Comparison of ENCODE assay signal across 8 cellular contexts in the genomic region with DNA sequence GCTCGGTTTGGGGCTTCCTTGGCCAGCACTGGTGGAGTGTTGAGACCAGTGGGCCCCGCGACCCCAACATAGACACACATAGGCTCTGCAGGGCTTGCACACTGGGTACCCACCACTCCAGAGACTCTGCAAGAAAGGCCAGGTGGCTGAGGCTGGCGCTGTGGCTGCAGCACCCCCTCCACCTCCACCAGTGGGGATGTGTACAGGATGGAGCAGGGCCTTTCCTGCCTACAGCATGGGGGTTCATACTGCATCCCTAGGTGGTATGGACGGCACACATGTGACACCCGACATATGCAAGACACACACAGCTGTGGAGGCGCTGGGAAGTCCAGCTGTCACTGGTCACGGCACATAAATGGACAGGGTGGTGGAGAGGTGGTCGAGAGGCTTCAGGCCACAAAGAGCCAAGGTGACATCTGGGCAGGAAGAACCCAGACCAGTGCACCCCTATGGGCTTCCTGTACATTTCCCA. TPM values are rescaled to one million over a fixed set of nuclear protein-coding genes. Genes with fewer than 3 reads are reported as not detected.
DNase-seq lines count a peak whose midpoint lies in the region; ATAC-seq, FAIRE-seq and TF ChIP-seq lines count a peak whose summit lies in the region.

No MANE protein-coding gene starts in this region.

- H2AK5ac ChIP-seq in mesenchymal stem cell (ENCODE audit: low read length, severe bottlenecking), result no peak overlapping the region

- H3K79me2 ChIP-seq in K562 (ENCODE audit: control insufficient read depth, insufficient read depth, low read length), result peaks cover 52% of the 10 kb centered on the region

- H4K20me1 ChIP-seq in K562 (replicated peaks; ENCODE audit: control insufficient read depth, insufficient read depth, low read length), result no peaks in the 10 kb centered on the region

- peak overlapping the region in 1 of 2 experiments; percentile 26 for H3K23ac ChIP-seq in mesenchymal stem cell (ENCODE audit: low read length in 2 of 2)

- H3K9ac ChIP-seq in K562 (ENCODE audit: insufficient read depth in 1 of 2, low read depth in 2 of 2, low read length in 2 of 2) (peak overlapping the region; percentile 42 to 89; a peak in 3 of 4 replicates), mesenchymal stem cell (ENCODE audit: low read length) (peak overlapping the region; percentile 76)

- no peak overlapping the region for H3K14ac ChIP-seq in mesenchymal stem cell (ENCODE audit: low read length in 2 of 2)

- peaks cover 18 to 77% of the 10 kb centered on the region in 2 experiments for H3K4me1 ChIP-seq in K562 (replicated peaks in 1 of 2; ENCODE audit: control insufficient read depth in 2 of 2, insufficient read depth in 2 of 2, low read length in 2 of 2)
- peaks cover 53% of the 10 kb centered on the region for H3K4me1 ChIP-seq in mesenchymal stem cell (ENCODE audit: control insufficient read depth, insufficient read depth, low read depth, low read length)
- peaks cover 39 to 55% (median 49%) of the 10 kb centered on the region in 4 donors for H3K4me1 ChIP-seq in transverse colon

- peaks cover 42% of the 10 kb centered on the region for H3K4me1 Mint-ChIP-seq in activated CD4-positive, alpha-beta T cell treated with anti-CD3 and anti-CD28 coated beads, Interleukin-2, amount 10 ng/mL, durations not matched to agents 7 days and 5 days

- H3K4me2 ChIP-seq in K562 (ENCODE audit: insufficient read depth, low read length) (peak overlapping the region; percentile 77), mesenchymal stem cell (ENCODE audit: low read length, poor library complexity, severe bottlenecking) (peak overlapping the region; percentile 85)

- no peak overlapping the region for H2BK120ac ChIP-seq in mesenchymal stem cell (ENCODE audit: low read depth, low read length)

- H2BK12ac ChIP-seq in mesenchymal stem cell (ENCODE audit: low read length in 2 of 2), result no peak overlapping the region

- no peak overlapping the region for H3K18ac ChIP-seq in mesenchymal stem cell (ENCODE audit: low read depth in 1 of 2, low read length in 2 of 2)

- 41% methylated on average over 9 of the region's 9 CpGs for WGBS in K562 (ENCODE audit: insufficient coverage, low coverage, missing lambda C conversion rate)
- WGBS in mesenchymal stem cell, result 92% methylated on average over 9 of the region's 9 CpGs
- WGBS in transverse colon (ENCODE audit: low coverage in 1 of 2), 2 donors, result 63% methylated on average over 9 of the region's 9 CpGs; no CpG with 5 or more reads in 1 of the 2 donors

- no peak for DNase-seq in activated CD4-positive, alpha-beta T cell treated with anti-CD3 and anti-CD28 coated beads, Interleukin-2, amount 10 ng/mL, durations not matched to agents 7 days and 5 days
- no peak for DNase-seq in activated CD4-positive, alpha-beta T cell treated with anti-CD3 and anti-CD28 coated beads, Interleukin-2, amount 50 U/mL, for 4 hours
- no peak for DNase-seq in K562 (ENCODE audit: extremely low read depth in 1 of 4, low spot score in 3 of 4)
- no peak for DNase-seq in mesenchymal stem cell
- no peak for DNase-seq in transverse colon
- DNase-seq in SKM-1 (lab: John Stamatoyannopoulos, UW; ENCODE audit: unreplicated experiment), result no peak

- TF ChIP-seq RAD21 in K562 (CRISPR knock-in tag; conservative IDR thresholded peaks at IDR 0.05 in 1 of 2, IDR thresholded peaks at IDR 0.05 in 1 of 2), result no peak

- no peak for FAIRE-seq in K562 (lab: Jason Lieb, UNC)

- H3K27ac ChIP-seq in K562 (ENCODE audit: extremely low read depth, low read depth, low read length), result no peak overlapping the region; the same call in 2 of the 3 replicates
- no peak overlapping the region for H3K27ac ChIP-seq in mesenchymal stem cell (ENCODE audit: low read length, poor library complexity, severe bottlenecking)
- peak overlapping the region; percentile 78 to 90 (median 88) for H3K27ac ChIP-seq in transverse colon

- H3K4ac ChIP-seq in mesenchymal stem cell (ENCODE audit: low read depth in 1 of 2, low read length in 2 of 2), result peak overlapping the region in 1 of 2 experiments; percentile 27

- H3K9me3 ChIP-seq in K562 (replicated peaks; ENCODE audit: control insufficient read depth, insufficient read depth, low read depth, low read length) (no peaks in the 10 kb centered on the region), mesenchymal stem cell (ENCODE audit: control insufficient read depth, low read length) (no peaks in the 10 kb centered on the region), transverse colon (no peaks in the 10 kb centered on the region)

- H2BK5ac ChIP-seq in mesenchymal stem cell (ENCODE audit: low read depth, low read length, poor library complexity, severe bottlenecking), result no peak overlapping the region

- no peak overlapping the region for H4K8ac ChIP-seq in mesenchymal stem cell (ENCODE audit: low read length)

- H3K36me3 Mint-ChIP-seq in activated CD4-positive, alpha-beta T cell treated with anti-CD3 and anti-CD28 coated beads, Interleukin-2, amount 10 ng/mL, durations not matched to agents 7 days and 5 days (ENCODE audit: low read depth), result peaks cover 26% of the 10 kb centered on the region

- H2BK15ac ChIP-seq in mesenchymal stem cell (ENCODE audit: low read depth, poor library complexity, severe bottlenecking), result no peak overlapping the region

- ATAC-seq in K562 (no peak), GM19463 (IDR thresholded peaks at IDR 0.05; ENCODE audit: unreplicated experiment) (no peak), GM18909 (IDR thresholded peaks at IDR 0.05; ENCODE audit: poor library complexity, unreplicated experiment) (no peak)

- no peak overlapping the region for H4K91ac ChIP-seq in mesenchymal stem cell (ENCODE audit: low read length)

- intact Hi-C loops in K562 (cut with micrococcal nuclease) (loop anchor here (10.0 kb wide), 1 partner anchor 55 kb away; no protein-coding TSS in a partner anchor), transverse colon (cut with DNase I; ENCODE audit: low total_unique reads) (no loop called here)

- no peaks in the 10 kb centered on the region for H3K9me3 Mint-ChIP-seq in activated CD4-positive, alpha-beta T cell treated with anti-CD3 and anti-CD28 coated beads, Interleukin-2, amount 10 ng/mL, durations not matched to agents 7 days and 5 days

- H3K79me1 ChIP-seq in mesenchymal stem cell (replicated peaks; ENCODE audit: low read length, poor library complexity, severe bottlenecking), result peaks cover 46% of the 10 kb centered on the region

- peak overlapping the region; percentile 72 for H3K27ac Mint-ChIP-seq in activated CD4-positive, alpha-beta T cell treated with anti-CD3 and anti-CD28 coated beads, Interleukin-2, amount 10 ng/mL, durations not matched to agents 7 days and 5 days

- CTCF ChIA-PET in activated CD4-positive, alpha-beta T cell treated with anti-CD3 and anti-CD28 coated beads, Interleukin-2, amount 10 ng/mL, durations not matched to agents 7 days and 5 days (lab: Charles Lee), result interaction anchor here (1.1 to 1.5 kb wide), 5 partner anchors 15 to 33 kb away, joined by 3 to 11 read pairs (median 4); a partner anchor contains a TSS
- CTCF ChIA-PET in K562 (lab: Yijun Ruan, JAX; ENCODE audit: low intra/inter-chr PET ratio), result no interaction called here

- TF ChIP-seq POLR2A in K562 (conservative IDR thresholded peaks at IDR 0.05) (no peak), transverse colon (IDR thresholded peaks at IDR 0.05) (no peak)

- H3K4me3 ChIP-seq in K562, result peak overlapping the region; percentile 58
- peak overlapping the region in 1 of 2 experiments; percentile 86 for H3K4me3 ChIP-seq in mesenchymal stem cell (ENCODE audit: insufficient read depth in 1 of 2, low read depth in 1 of 2, low read length in 2 of 2)
- peak overlapping the region; percentile 66 to 82 (median 74) for H3K4me3 ChIP-seq in transverse colon

- no peaks in the 10 kb centered on the region for H3K9me1 ChIP-seq in K562 (ENCODE audit: control insufficient read depth, insufficient read depth, low read length)

- TSS peak; percentile 33 for BruUV-seq in K562 (replicated peaks; lab: Mats Ljungman, UMichigan)

- in situ Hi-C loops in K562 (cut with MboI), result no loop called here
- in situ Hi-C loops in transverse colon (cut with MboI; ENCODE audit: low pct_ligation_motif_present in 1 of 4, low pct_unique_long_range_greater_than_20kb in 1 of 4, low sequenced_read_pairs in 3 of 4), result no loop called here

- no peaks in the 10 kb centered on the region for H3K27me3 ChIP-seq in K562 (ENCODE audit: control insufficient read depth in 2 of 2, insufficient read depth in 2 of 2, low read length in 2 of 2)
- H3K27me3 ChIP-seq in mesenchymal stem cell (ENCODE audit: control insufficient read depth in 1 of 2, insufficient read depth in 1 of 2, low read length in 2 of 2), result no peaks in the 10 kb centered on the region
- no peaks in the 10 kb centered on the region for H3K27me3 ChIP-seq in transverse colon

- H2AFZ ChIP-seq in K562 (ENCODE audit: low read depth, low read length) (no peak overlapping the region), mesenchymal stem cell (ENCODE audit: low read depth, low read length) (no peak overlapping the region)

- no peak for TF ChIP-seq EP300 in K562 (IDR thresholded peaks at IDR 0.05; ENCODE audit: low read length)
- no peak for TF ChIP-seq EP300 in transverse colon (IDR thresholded peaks at IDR 0.05; ENCODE audit: low read depth)

- H3K36me3 ChIP-seq in K562 (ENCODE audit: control insufficient read depth, insufficient read depth, low read length) (peaks cover 8% of the 10 kb centered on the region; the same call in 2 of the 3 replicates), mesenchymal stem cell (ENCODE audit: control insufficient read depth in 1 of 2, insufficient read depth in 2 of 2, low read depth in 1 of 2, low read length in 2 of 2) (peaks cover 4 to 39% of the 10 kb centered on the region in 2 experiments), transverse colon (no peaks in the 10 kb centered on the region)

- peak overlapping the region; percentile 79 for H3K4me3 Mint-ChIP-seq in activated CD4-positive, alpha-beta T cell treated with anti-CD3 and anti-CD28 coated beads, Interleukin-2, amount 10 ng/mL, durations not matched to agents 7 days and 5 days

- POLR2A ChIA-PET in activated CD4-positive, alpha-beta T cell treated with anti-CD3 and anti-CD28 coated beads, Interleukin-2, amount 10 ng/mL, durations not matched to agents 7 days and 5 days (lab: Charles Lee), result no interaction called here
- POLR2A ChIA-PET in K562 (lab: Yijun Ruan, JAX), result interaction anchor here (1.4 kb wide), 1 partner anchor 11 kb away, joined by 5 read pairs; no protein-coding TSS in a partner anchor

- H3K27me3 Mint-ChIP-seq in activated CD4-positive, alpha-beta T cell treated with anti-CD3 and anti-CD28 coated beads, Interleukin-2, amount 10 ng/mL, durations not matched to agents 7 days and 5 days, result no peaks in the 10 kb centered on the region

- TF ChIP-seq CTCF in K562 (IDR thresholded peaks at IDR 0.05 in 2 of 3, conservative IDR thresholded peaks at IDR 0.05 in 1 of 3; ENCODE audit: insufficient read depth in 2 of 3, low read depth in 1 of 3, low read length in 3 of 3) (no peak), transverse colon (IDR thresholded peaks at IDR 0.05) (no peak)

RNA-seq across cellular contexts. Expression of a gene that starts 1.3 kb away (rescaled TPM):
- 100 to 1,000 TPM; 118 to 122 TPM for total RNA-seq in activated CD4-positive, alpha-beta T cell treated with anti-CD3 and anti-CD28 coated beads, Interleukin-2, amount 10 ng/mL, durations not matched to agents 7 days and 5 days
- total RNA-seq in K562 (2011; cell fraction: chromatin; rRNA removed; ENCODE audit: low replicate concordance), result 13.5 and 56.3 TPM in 2 replicates
- total RNA-seq in K562 (2011; cell fraction: nucleolus; rRNA removed), result 37.2 and 53.2 TPM in 2 replicates
- total RNA-seq in K562 (2011; cell fraction: nucleoplasm; rRNA removed), result 20.7 and 21.8 TPM in 2 replicates
- total RNA-seq in K562 (2014; rRNA removed) (15.7 and 25.3 TPM in 2 replicates), K562 (2014; rRNA removed; fragmentation: Illumina TruSeq; extraction: Trizol) (1.7 and 2.5 TPM in 2 replicates), K562 (2015; rRNA removed; fragmentation: Illumina TruSeq; extraction: Trizol) (7.0 and 7.1 TPM in 2 replicates), K562 (2021) (38.3 and 38.7 TPM in 2 replicates), transverse colon (100 to 1,000 TPM; 118 to 208 (median 151) TPM)
- polyA plus RNA-seq in K562 (2011; rRNA removed) (5.5 and 10.0 TPM in 2 replicates), K562 (2014; fragmentation: Illumina TruSeq; extraction: Trizol) (5.6 and 21.3 TPM in 2 replicates), K562 (2014; fragmentation: Nextera tagmentation; extraction: Ambion mirVana) (under 1 TPM; 0.07 to 0.45 TPM), K562 (2014; rRNA removed) (21.9 and 28.2 TPM in 2 replicates)
- 12.6 and 28.4 TPM in 2 replicates for polyA plus RNA-seq in K562 (2011; cell fraction: cytosol; rRNA removed)
- 56.7 and 79.9 TPM in 2 replicates for polyA plus RNA-seq in K562 (2011; cell fraction: nucleus; rRNA removed)
- polyA plus RNA-seq in K562 (2012), result 21.9 and 55.2 TPM in 2 replicates
- 1.9 and 3.7 TPM in 2 replicates for polyA minus RNA-seq in K562 (2011; rRNA and poly(A)+ RNA removed)
- 29.7 and 42.0 TPM in 2 replicates for polyA minus RNA-seq in K562 (2011; cell fraction: cytosol; rRNA and poly(A)+ RNA removed)
- 17.6 and 18.4 TPM in 2 replicates for polyA minus RNA-seq in K562 (2011; cell fraction: nucleus; rRNA and poly(A)+ RNA removed)
- polyA plus RNA-seq in mesenchymal stem cell (2013, experiment 1 of 2), result 42.6 TPM
- 43.8 TPM for polyA plus RNA-seq in mesenchymal stem cell (2013, experiment 2 of 2)

RNA-seq across cellular contexts. Expression of a gene that starts 9.4 kb away (rescaled TPM):
- total RNA-seq in activated CD4-positive, alpha-beta T cell treated with anti-CD3 and anti-CD28 coated beads, Interleukin-2, amount 10 ng/mL, durations not matched to agents 7 days and 5 days, result 10 to 100 TPM in 1 of 2 experiments, 1 to 10 TPM in 1; 9.6 to 11.6 TPM
- 9.2 and 12.9 TPM in 2 replicates for total RNA-seq in K562 (2011; cell fraction: chromatin; rRNA removed; ENCODE audit: low replicate concordance)
- total RNA-seq in K562 (2011; cell fraction: nucleolus; rRNA removed), result 7.8 and 10.5 TPM in 2 replicates
- total RNA-seq in K562 (2011; cell fraction: nucleoplasm; rRNA removed), result 11.3 and 11.6 TPM in 2 replicates
- total RNA-seq in K562 (2014; rRNA removed) (5.1 and 5.6 TPM in 2 replicates), K562 (2014; rRNA removed; fragmentation: Illumina TruSeq; extraction: Trizol) (4.2 and 5.8 TPM in 2 replicates), K562 (2015; rRNA removed; fragmentation: Illumina TruSeq; extraction: Trizol) (3.6 and 4.3 TPM in 2 replicates), K562 (2021) (3.3 and 6.3 TPM in 2 replicates), transverse colon (10 to 100 TPM in 1 of 4 donors, 1 to 10 TPM in 3; 3.4 to 10.8 (median 6.2) TPM)
- polyA plus RNA-seq in K562 (2011; rRNA removed) (7.5 and 8.1 TPM in 2 replicates), K562 (2014; fragmentation: Illumina TruSeq; extraction: Trizol) (4.1 and 4.7 TPM in 2 replicates), K562 (2014; fragmentation: Nextera tagmentation; extraction: Ambion mirVana) (1 to 10 TPM; 2.8 to 4.2 TPM), K562 (2014; rRNA removed) (4.7 and 5.4 TPM in 2 replicates)
- 6.5 and 7.1 TPM in 2 replicates for polyA plus RNA-seq in K562 (2011; cell fraction: cytosol; rRNA removed)
- polyA plus RNA-seq in K562 (2011; cell fraction: nucleus; rRNA removed), result 6.2 and 6.6 TPM in 2 replicates
- 5.6 and 7.6 TPM in 2 replicates for polyA plus RNA-seq in K562 (2012)
- polyA minus RNA-seq in K562 (2011; rRNA and poly(A)+ RNA removed), result 4.2 and 5.7 TPM in 2 replicates
- polyA minus RNA-seq in K562 (2011; cell fraction: cytosol; rRNA and poly(A)+ RNA removed), result 1.2 and 2.1 TPM in 2 replicates
- polyA minus RNA-seq in K562 (2011; cell fraction: nucleus; rRNA and poly(A)+ RNA removed), result 3.4 and 3.8 TPM in 2 replicates
- polyA plus RNA-seq in mesenchymal stem cell (2013, experiment 1 of 2), result 3.5 TPM
- 4.1 TPM for polyA plus RNA-seq in mesenchymal stem cell (2013, experiment 2 of 2)

RNA-seq across cellular contexts. Expression of a gene that starts 11.8 kb away (rescaled TPM):
- total RNA-seq in activated CD4-positive, alpha-beta T cell treated with anti-CD3 and anti-CD28 coated beads, Interleukin-2, amount 10 ng/mL, durations not matched to agents 7 days and 5 days, result 10 to 100 TPM; 38.5 to 39.5 TPM
- 94.4 and 106 TPM in 2 replicates for total RNA-seq in K562 (2011; cell fraction: chromatin; rRNA removed; ENCODE audit: low replicate concordance)
- total RNA-seq in K562 (2011; cell fraction: nucleolus; rRNA removed), result 48.0 and 49.5 TPM in 2 replicates
- 47.5 and 60.0 TPM in 2 replicates for total RNA-seq in K562 (2011; cell fraction: nucleoplasm; rRNA removed)
- total RNA-seq in K562 (2014; rRNA removed) (7.7 and 8.2 TPM in 2 replicates), K562 (2014; rRNA removed; fragmentation: Illumina TruSeq; extraction: Trizol) (4.4 and 6.4 TPM in 2 replicates), K562 (2015; rRNA removed; fragmentation: Illumina TruSeq; extraction: Trizol) (10.7 and 12.3 TPM in 2 replicates), K562 (2021) (15.1 and 16.0 TPM in 2 replicates), transverse colon (10 to 100 TPM; 15.1 to 64.0 (median 27.5) TPM)
- polyA plus RNA-seq in K562 (2011; rRNA removed) (13.0 and 18.7 TPM in 2 replicates), K562 (2014; fragmentation: Illumina TruSeq; extraction: Trizol) (12.4 and 13.8 TPM in 2 replicates), K562 (2014; fragmentation: Nextera tagmentation; extraction: Ambion mirVana) (under 1 TPM; 0.75 to 0.87 TPM), K562 (2014; rRNA removed) (11.7 and 11.9 TPM in 2 replicates)
- polyA plus RNA-seq in K562 (2011; cell fraction: cytosol; rRNA removed), result 13.4 and 18.3 TPM in 2 replicates
- polyA plus RNA-seq in K562 (2011; cell fraction: nucleus; rRNA removed), result 66.3 and 91.6 TPM in 2 replicates
- polyA plus RNA-seq in K562 (2012), result 12.3 and 19.9 TPM in 2 replicates
- polyA minus RNA-seq in K562 (2011; rRNA and poly(A)+ RNA removed), result 22.6 and 23.1 TPM in 2 replicates
- polyA minus RNA-seq in K562 (2011; cell fraction: cytosol; rRNA and poly(A)+ RNA removed), result 9.9 and 13.2 TPM in 2 replicates
- 34.6 and 45.8 TPM in 2 replicates for polyA minus RNA-seq in K562 (2011; cell fraction: nucleus; rRNA and poly(A)+ RNA removed)
- polyA plus RNA-seq in mesenchymal stem cell (2013, experiment 1 of 2), result 3.6 TPM
- polyA plus RNA-seq in mesenchymal stem cell (2013, experiment 2 of 2), result 2.7 TPM

RNA-seq across cellular contexts. Expression of a gene that starts 17.0 kb away (rescaled TPM):
- 10 to 100 TPM; 40.5 to 58.6 TPM for total RNA-seq in activated CD4-positive, alpha-beta T cell treated with anti-CD3 and anti-CD28 coated beads, Interleukin-2, amount 10 ng/mL, durations not matched to agents 7 days and 5 days
- total RNA-seq in K562 (2011; cell fraction: chromatin; rRNA removed; ENCODE audit: low replicate concordance), result 47.6 and 128 TPM in 2 replicates
- 79.5 and 81.2 TPM in 2 replicates for total RNA-seq in K562 (2011; cell fraction: nucleolus; rRNA removed)
- 52.6 and 61.5 TPM in 2 replicates for total RNA-seq in K562 (2011; cell fraction: nucleoplasm; rRNA removed)
- total RNA-seq in K562 (2014; rRNA removed) (18.6 and 24.3 TPM in 2 replicates), K562 (2014; rRNA removed; fragmentation: Illumina TruSeq; extraction: Trizol) (3.7 and 4.1 TPM in 2 replicates), K562 (2015; rRNA removed; fragmentation: Illumina TruSeq; extraction: Trizol) (10.4 and 14.5 TPM in 2 replicates), K562 (2021) (19.3 and 25.3 TPM in 2 replicates), transverse colon (100 to 1,000 TPM in 1 of 4 donors, 10 to 100 TPM in 3; 41.9 to 118 (median 48.7) TPM)
- polyA plus RNA-seq in K562 (2011; rRNA removed) (8.4 and 14.0 TPM in 2 replicates), K562 (2014; fragmentation: Illumina TruSeq; extraction: Trizol) (4.7 and 8.9 TPM in 2 replicates), K562 (2014; fragmentation: Nextera tagmentation; extraction: Ambion mirVana) (under 1 TPM; 0.08 to 0.41 TPM), K562 (2014; rRNA removed) (26.1 and 26.8 TPM in 2 replicates)
- 8.3 and 17.5 TPM in 2 replicates for polyA plus RNA-seq in K562 (2011; cell fraction: cytosol; rRNA removed)
- 81.9 and 107 TPM in 2 replicates for polyA plus RNA-seq in K562 (2011; cell fraction: nucleus; rRNA removed)
- 11.4 and 22.7 TPM in 2 replicates for polyA plus RNA-seq in K562 (2012)
- 3.7 and 4.6 TPM in 2 replicates for polyA minus RNA-seq in K562 (2011; rRNA and poly(A)+ RNA removed)
- polyA minus RNA-seq in K562 (2011; cell fraction: cytosol; rRNA and poly(A)+ RNA removed), result 7.4 and 9.3 TPM in 2 replicates
- polyA minus RNA-seq in K562 (2011; cell fraction: nucleus; rRNA and poly(A)+ RNA removed), result 26.9 and 33.0 TPM in 2 replicates
- 8.9 TPM for polyA plus RNA-seq in mesenchymal stem cell (2013, experiment 1 of 2)
- polyA plus RNA-seq in mesenchymal stem cell (2013, experiment 2 of 2), result 8.8 TPM

RNA-seq across cellular contexts. Expression of a gene that starts 55.7 kb away (rescaled TPM):
- 1 to 10 TPM; 4.1 to 5.1 TPM for total RNA-seq in activated CD4-positive, alpha-beta T cell treated with anti-CD3 and anti-CD28 coated beads, Interleukin-2, amount 10 ng/mL, durations not matched to agents 7 days and 5 days
- total RNA-seq in K562 (2011; cell fraction: chromatin; rRNA removed; ENCODE audit: low replicate concordance), result 0.40 and 0.76 TPM in 2 replicates
- total RNA-seq in K562 (2011; cell fraction: nucleolus; rRNA removed), result 0.50 and 0.53 TPM in 2 replicates
- total RNA-seq in K562 (2011; cell fraction: nucleoplasm; rRNA removed), result 0.73 TPM in 1 of 2 replicates, not detected in the other
- total RNA-seq in K562 (2014; rRNA removed) (0.50 TPM in 1 of 2 replicates, not detected in the other), K562 (2014; rRNA removed; fragmentation: Illumina TruSeq; extraction: Trizol) (0.07 TPM in 1 of 2 replicates, not detected in the other), K562 (2015; rRNA removed; fragmentation: Illumina TruSeq; extraction: Trizol) (0.29 and 0.34 TPM in 2 replicates), K562 (2021) (0.20 and 0.33 TPM in 2 replicates), transverse colon (100 to 1,000 TPM in 3 of 4 donors, 10 to 100 TPM in 1; 91.1 to 244 (median 136) TPM)
- polyA plus RNA-seq in K562 (2011; rRNA removed) (0.04 and 0.19 TPM in 2 replicates), K562 (2014; fragmentation: Illumina TruSeq; extraction: Trizol) (0.08 TPM in 1 of 2 replicates, not detected in the other), K562 (2014; fragmentation: Nextera tagmentation; extraction: Ambion mirVana) (not detected), K562 (2014; rRNA removed) (0.12 and 0.29 TPM in 2 replicates)
- polyA plus RNA-seq in K562 (2011; cell fraction: cytosol; rRNA removed), result 0.13 and 0.25 TPM in 2 replicates
- 1.2 TPM in 2 replicates for polyA plus RNA-seq in K562 (2011; cell fraction: nucleus; rRNA removed)
- polyA plus RNA-seq in K562 (2012), result 0.29 and 1.5 TPM in 2 replicates
- 0.11 and 0.15 TPM in 2 replicates for polyA minus RNA-seq in K562 (2011; rRNA and poly(A)+ RNA removed)
- polyA minus RNA-seq in K562 (2011; cell fraction: cytosol; rRNA and poly(A)+ RNA removed), result not detected in 2 replicates
- polyA minus RNA-seq in K562 (2011; cell fraction: nucleus; rRNA and poly(A)+ RNA removed), result 0.13 and 0.22 TPM in 2 replicates
- polyA plus RNA-seq in mesenchymal stem cell (2013, experiment 1 of 2), result 0.15 TPM
- 0.21 TPM for polyA plus RNA-seq in mesenchymal stem cell (2013, experiment 2 of 2)

Comparison
In these comparisons a context has a peak if more than half of its experiments do, and no peak if none do; other contexts are left out.
1. H3K27ac ChIP-seq: peak in transverse colon (4 of 4); none in K562 (single experiment) and mesenchymal stem cell (single experiment).